ENCODE assay signal across 12 cellular contexts in the genomic region with DNA sequence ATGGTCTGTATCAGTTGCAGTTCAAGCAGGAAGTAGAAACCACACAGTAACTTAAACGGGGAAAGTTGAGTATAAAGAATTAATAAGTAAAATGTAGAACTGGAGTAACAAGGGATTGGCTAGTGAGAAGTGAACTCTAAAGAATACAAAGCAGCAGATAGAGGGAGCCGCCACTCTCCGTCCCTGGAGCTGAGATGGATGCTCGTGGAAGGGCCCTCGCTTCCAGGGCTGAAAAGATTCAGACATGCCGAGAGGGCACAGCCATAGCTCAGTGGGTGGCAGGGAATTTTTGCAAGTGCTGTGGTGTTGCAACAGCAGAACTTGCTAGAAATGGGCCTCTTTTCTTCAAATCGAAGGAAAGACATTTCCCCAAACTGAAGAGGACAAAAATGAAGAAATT.
DNase-seq lines count a peak whose midpoint lies in the region; ATAC-seq and TF ChIP-seq lines count a peak whose summit lies in the region.
"Had no signal": no experiment of that assay in that cellular context is flagged by ENCODE, and none has a peak within 500 bp of the region (broad histone marks: within the 10 kb centered on the region; RNA-seq: fewer than 3 reads in every experiment).

No MANE protein-coding gene starts in this region.

- H3K27me3 ChIP-seq in AG04450 (ENCODE audit: control insufficient read depth, insufficient read depth, low read length) (no peaks in the 10 kb centered on the region), muscle layer of duodenum (ENCODE audit: low read depth, low read length) (no peaks in the 10 kb centered on the region)
- H3K27me3 ChIP-seq: BLaER1 had no signal

- ATAC-seq in HG02759 (IDR thresholded peaks at IDR 0.05; ENCODE audit: unreplicated experiment) (no peak), HG03095 (IDR thresholded peaks at IDR 0.05; ENCODE audit: unreplicated experiment) (no peak)
- ATAC-seq: K562 had no signal

- no peaks in the 10 kb centered on the region for H3K36me3 ChIP-seq in muscle layer of duodenum (ENCODE audit: control insufficient read depth in 1 of 2, insufficient read depth in 2 of 2, low read length in 2 of 2)

- POLR2A ChIA-PET in AG04450 (lab: Yijun Ruan, JAX) = interaction anchor here (0.8 to 3.7 kb wide), 13 partner anchors 11 to 80 kb away, joined by 3 to 21 read pairs (median 5); no protein-coding TSS in a partner anchor

- peaks cover 0 to 19% of the 10 kb centered on the region in 2 donors for H3K4me1 ChIP-seq in muscle layer of duodenum (ENCODE audit: control insufficient read depth in 1 of 2, insufficient read depth in 2 of 2, low read length in 2 of 2)

- H3K4me3 ChIP-seq in AG04450 (ENCODE audit: low read depth, low read length) (peak overlapping the region; percentile 34), HFF-Myc (replicated peaks; ENCODE audit: low read depth, low read length) (peak overlapping the region; percentile 25), choroid plexus epithelial cell (ENCODE audit: low read depth, low read length) (no peak overlapping the region), muscle layer of duodenum (ENCODE audit: low read depth in 1 of 2, low read length in 2 of 2) (no peak overlapping the region)
- H3K4me3 ChIP-seq: BLaER1, K562 had no signal

- H3K27ac ChIP-seq in AG04450 (ENCODE audit: low read depth, low read length) (peak overlapping the region; percentile 98), muscle layer of duodenum (ENCODE audit: low read length) (peak overlapping the region; percentile 70)
- H3K27ac ChIP-seq: BLaER1 had no signal

- H3K9me3 ChIP-seq in AG04450 (ENCODE audit: control insufficient read depth, insufficient read depth, low read length) (no peaks in the 10 kb centered on the region), muscle layer of duodenum (ENCODE audit: control insufficient read depth in 1 of 2, low read length in 2 of 2) (no peaks in the 10 kb centered on the region)

- no peak for DNase-seq in AG04450 (ENCODE audit: low read depth, low spot score)
- DNase-seq in HFF-Myc (ENCODE audit: extremely low read depth, low read depth) = no peak
- peak; percentile 83 for DNase-seq in choroid plexus epithelial cell (ENCODE audit: low read depth)
- DNase-seq in activated naive CD4-positive, alpha-beta T cell treated with Interleukin-2 at 50 U/mL for 16 hours = no peak
- DNase-seq in mesenteric fat pad (ENCODE audit: low spot score) = no peak
- DNase-seq: activated CD8-positive, alpha-beta memory T cell treated with anti-CD3 and anti-CD28 coated beads, Interleukin-2, amount 50 U/mL, for 4 hours; effector memory CD4-positive, alpha-beta T cell had no signal

- TF ChIP-seq CTCF in AG04450 (IDR thresholded peaks at IDR 0.05; ENCODE audit: low read depth, low read length) (peak; percentile 27; the same call in 1 of the 2 replicates), HFF-Myc (IDR thresholded peaks at IDR 0.05; ENCODE audit: low read depth, low read length, missing control alignments) (peak; percentile 23), choroid plexus epithelial cell (conservative IDR thresholded peaks at IDR 0.05; ENCODE audit: low read depth, low read length) (peak; percentile 56)

- CTCF ChIA-PET in AG04450 (lab: Charles Lee) = interaction anchor here (0.6 to 2.6 kb wide), 9 partner anchors 9 to 104 kb away, joined by 3 to 12 read pairs (median 7); no protein-coding TSS in a partner anchor

Comparison
In these comparisons a context has a peak if more than half of its experiments do, and no peak if none do; other contexts are left out.
1. H3K4me3 ChIP-seq: peak in AG04450 (single experiment) and HFF-Myc (single experiment); none in choroid plexus epithelial cell (single experiment) and muscle layer of duodenum (0 of 2).
2. Peak in every context shown above with its lines, with median percentiles within 50 percentile points of each other: CTCF ChIP-seq.